Comparison of ENCODE assay signal across 34 cellular contexts in genomic region chr7:46678421-46678820, GRCh38.
"Had no signal": no experiment of that assay in that cellular context is flagged by ENCODE, and none has a peak within 500 bp of the region (broad histone marks: within the 10 kb centered on the region; RNA-seq: fewer than 3 reads in every experiment).

No MANE protein-coding gene starts in this region.

- H3K9me3 ChIP-seq: MG63 had no signal

- H3K4me3 ChIP-seq: MG63 had no signal

- H3K36me3 ChIP-seq: MG63 had no signal

- H3K27me3 ChIP-seq: MG63 had no signal

- H3K27ac ChIP-seq: KMS-11 had no signal

- DNase-seq: Karpas-422, Kasumi-1, KG1, MG63, MM.1S, MV-4-11, NCI-H1048, NCI-H1092 treated with DMSO at 0.1 percent for 48 hours, NCI-H1105, NCI-H1105 treated with DMSO at 0.1 percent for 48 hours, NCI-H1417, NCI-H1417 treated with DMSO at 0.1 percent for 48 hours, NCI-H1436, NCI-H1436 treated with DMSO at 0.1 percent for 48 hours, NCI-H1694, NCI-H1694 treated with DMSO at 0.1 percent for 48 hours, NCI-H187, NCI-H187 treated with DMSO at 0.1 percent for 48 hours, NCI-H1930, NCI-H2029, NCI-H2029 treated with DMSO at 0.1 percent for 48 hours, NCI-H2081, NCI-H2081 treated with DMSO at 0.1 percent for 48 hours, NCI-H2107, NCI-H2171, NCI-H2171 treated with DMSO at 0.1 percent for 48 hours, NCI-H2227 treated with DMSO at 0.1 percent for 48 hours, NCI-H226, NCI-H345, NCI-H446, NCI-H446 treated with DMSO at 0.1 percent for 48 hours, NCI-H510A, NCI-H510A treated with DMSO at 0.1 percent for 48 hours had no signal

- H3K4me2 ChIP-seq: KMS-11 had no signal

- H3K9ac ChIP-seq: KMS-11 had no signal
